In genomic region chr6:14728396-14729024, GRCh38 we compare ENCODE assay signal across 10 cellular contexts.
DNase-seq lines count a peak whose midpoint lies in the region; ATAC-seq and TF ChIP-seq lines count a peak whose summit lies in the region.
"Had no signal": no experiment of that assay in that cellular context is flagged by ENCODE, and none has a peak within 500 bp of the region (broad histone marks: within the 10 kb centered on the region; RNA-seq: fewer than 3 reads in every experiment).

No MANE protein-coding gene starts in this region.

- CTCF ChIA-PET in CD4-positive, alpha-beta memory T cell (lab: Charles Lee; ENCODE audit: partially characterized antibody), result interaction anchor here (1.2 kb wide), 1 partner anchor 10 kb away, joined by 5 read pairs; no protein-coding TSS in a partner anchor

- TF ChIP-seq CTCF in NB4 (IDR thresholded peaks at IDR 0.05; ENCODE audit: low read depth, low read length), result no peak
- no peak for TF ChIP-seq CTCF in endothelial cell (IDR thresholded peaks at IDR 0.05; ENCODE audit: unreplicated experiment)
- no peak for TF ChIP-seq CTCF in nephron progenitor cell (IDR thresholded peaks at IDR 0.05)
- TF ChIP-seq CTCF in GM13977 (IDR thresholded peaks at IDR 0.05; ENCODE audit: extremely low read depth, insufficient read depth, missing control alignments), result no peak

- no peaks in the 10 kb centered on the region for H3K27me3 ChIP-seq in CD4-positive, alpha-beta memory T cell (ENCODE audit: insufficient read depth, low read length)

- POLR2A ChIA-PET in CD4-positive, alpha-beta memory T cell (lab: Charles Lee; ENCODE audit: partially characterized antibody), result interaction anchor here (1.3 to 1.8 kb wide), 4 partner anchors 12 to 67 kb away, joined by 4 to 6 read pairs (median 4); no protein-coding TSS in a partner anchor

- no peak for ATAC-seq in HG02981 (IDR thresholded peaks at IDR 0.05; ENCODE audit: unreplicated experiment)
- ATAC-seq in HG02763 (IDR thresholded peaks at IDR 0.05; ENCODE audit: unreplicated experiment), result no peak

- intact Hi-C loops in CD4-positive, alpha-beta memory T cell (cut with micrococcal nuclease), result no loop called here

- peak overlapping the region in 2 of 8 donors; percentile 13 to 23 for H3K4me3 Mint-ChIP-seq in CD4-positive, alpha-beta memory T cell
- H3K4me3 Mint-ChIP-seq in endothelial cell (ENCODE audit: unreplicated experiment), result peak overlapping the region; percentile 43
- no peak overlapping the region for H3K4me3 Mint-ChIP-seq in nephron progenitor cell

- no peaks in the 10 kb centered on the region for H3K36me3 Mint-ChIP-seq in CD4-positive, alpha-beta memory T cell
- H3K36me3 Mint-ChIP-seq in endothelial cell (ENCODE audit: low read depth, unreplicated experiment) (no peaks in the 10 kb centered on the region), nephron progenitor cell (ENCODE audit: low read depth) (no peaks in the 10 kb centered on the region)

- in situ Hi-C loops in GM13977 (cut with MboI; ENCODE audit: low pct_unique_long_range_greater_than_20kb, low sequenced_read_pairs, unreplicated experiment), result no loop called here

- no peak overlapping the region for H3K27ac ChIP-seq in CD4-positive, alpha-beta memory T cell (ENCODE audit: low read depth, low read length)

- no peak for DNase-seq in CD4-positive, alpha-beta memory T cell
- DNase-seq in NB4 (ENCODE audit: low read depth), result peak; percentile 95
- no peak for DNase-seq in endothelial cell (ENCODE audit: low spot score)
- no peak for DNase-seq in nephron progenitor cell
- DNase-seq in GM13977 (ENCODE audit: low spot score), result no peak
- DNase-seq in stimulated activated naive CD4-positive, alpha-beta T cell treated with Interleukin-2 at 50 U/mL for 16 hours (lab: John Stamatoyannopoulos, UW), result no peak
- DNase-seq: cortex of kidney, NCI-H1092 treated with DMSO at 0.1 percent for 48 hours had no signal

- peaks cover 73% of the 10 kb centered on the region for H3K4me1 ChIP-seq in CD4-positive, alpha-beta memory T cell (ENCODE audit: insufficient read depth, low read length)

- H3K9me3 ChIP-seq in CD4-positive, alpha-beta memory T cell (ENCODE audit: control insufficient read depth in 1 of 2, low read length in 2 of 2), result no peaks in the 10 kb centered on the region

- no peaks in the 10 kb centered on the region for H3K27me3 Mint-ChIP-seq in CD4-positive, alpha-beta memory T cell
- H3K27me3 Mint-ChIP-seq in endothelial cell (ENCODE audit: unreplicated experiment) (peaks cover 1% of the 10 kb centered on the region), nephron progenitor cell (ENCODE audit: low read depth, poor library complexity) (peaks cover 10% of the 10 kb centered on the region)

- no peaks in the 10 kb centered on the region for H3K9me3 Mint-ChIP-seq in CD4-positive, alpha-beta memory T cell
- no peaks in the 10 kb centered on the region for H3K9me3 Mint-ChIP-seq in endothelial cell (ENCODE audit: unreplicated experiment)
- H3K9me3 Mint-ChIP-seq in nephron progenitor cell, result peaks cover 1% of the 10 kb centered on the region

- H3K27ac Mint-ChIP-seq in CD4-positive, alpha-beta memory T cell, result peak overlapping the region in 4 of 7 donors; percentile 17 to 91 (median 76)
- H3K27ac Mint-ChIP-seq in endothelial cell (ENCODE audit: unreplicated experiment) (no peak overlapping the region), nephron progenitor cell (peak overlapping the region; percentile 60)

- no peaks in the 10 kb centered on the region for H3K36me3 ChIP-seq in CD4-positive, alpha-beta memory T cell (ENCODE audit: insufficient read depth, low read length)

- TF ChIP-seq POLR2A in NB4 (IDR thresholded peaks at IDR 0.05; ENCODE audit: extremely low read depth, insufficient read length), result no peak

- H3K4me3 ChIP-seq in CD4-positive, alpha-beta memory T cell (ENCODE audit: low read length in 2 of 2), result no peak overlapping the region
- H3K4me3 ChIP-seq in NB4 (ENCODE audit: low read depth, low read length), result no peak overlapping the region

- H3K4me1 Mint-ChIP-seq in CD4-positive, alpha-beta memory T cell, result peaks cover 32 to 55% (median 38%) of the 10 kb centered on the region in 4 donors
- H3K4me1 Mint-ChIP-seq in endothelial cell (ENCODE audit: unreplicated experiment) (peaks cover 11% of the 10 kb centered on the region), nephron progenitor cell (peaks cover 59% of the 10 kb centered on the region)
